In genomic region chr21:34374462-34374861, GRCh38 we compare ENCODE assay signal across 15 cellular contexts. TPM values are rescaled to one million over a fixed set of nuclear protein-coding genes. Genes with fewer than 3 reads are reported as not detected.
"Had no signal": no experiment of that assay in that cellular context is flagged by ENCODE, and none has a peak within 500 bp of the region (broad histone marks: within the 10 kb centered on the region; RNA-seq: fewer than 3 reads in every experiment).

No MANE protein-coding gene starts in this region.

RNA-seq across cellular contexts. Expression of gene SMIM11, which starts 0.8 kb away (rescaled TPM):
- total RNA-seq: ascending aorta had no signal

RNA-seq across cellular contexts. Expression of gene KCNE2, which starts 10.7 kb away (rescaled TPM):
- total RNA-seq: activated CD4-positive, alpha-beta memory T cell treated with anti-CD3 and anti-CD28 coated beads, Interleukin-2, amount 10 ng/mL, durations not matched to agents 7 days and 5 days; activated CD4-positive, alpha-beta T cell treated with anti-CD3 and anti-CD28 coated beads for 36 hours; activated CD4-positive, alpha-beta T cell treated with anti-CD3 and anti-CD28 coated beads, Interleukin-2, amount 10 ng/mL, durations not matched to agents 7 days and 5 days; activated CD8-positive, alpha-beta memory T cell treated with anti-CD3 and anti-CD28 coated beads, Interleukin-2, amount 10 ng/mL, durations not matched to agents 7 days and 5 days; activated CD8-positive, alpha-beta T cell treated with anti-CD3 and anti-CD28 coated beads, Interleukin-2, amount 10 ng/mL, durations not matched to agents 7 days and 5 days; activated naive CD8-positive, alpha-beta T cell treated with anti-CD3 and anti-CD28 coated beads, Interleukin-2, amount 10 ng/mL, durations not matched to agents 7 days and 5 days; activated T-helper 2 cell treated with anti-CD3 and anti-CD28 coated beads, Interferon-gamma antibody, Interleukin-2, Interleukin-4, amounts not matched to agents 10 μg/mL and 5 μg/mL and 100 μg/mL, durations not matched to agents 14 hours and 24 hours and 36 hours; ascending aorta; bronchial epithelial cell; T-helper 1 cell treated with Interleukin-12 subunit alpha and Interleukin-12 subunit beta and Interleukin-4 antibody, amounts not matched to agents 30 ng/mL and 1 ng/mL, for 36 hours; T-helper 17 cell; T-helper 2 cell treated with Interferon-gamma antibody and Interleukin-4, amounts not matched to agents 100 ng/mL and 5 ng/mL, for 36 hours had no signal

RNA-seq across cellular contexts. Expression of gene SMIM34, which starts 49.3 kb away (rescaled TPM):
- total RNA-seq: activated CD4-positive, alpha-beta memory T cell treated with anti-CD3 and anti-CD28 coated beads, Interleukin-2, amount 10 ng/mL, durations not matched to agents 7 days and 5 days; activated CD4-positive, alpha-beta T cell treated with anti-CD3 and anti-CD28 coated beads for 36 hours; activated CD4-positive, alpha-beta T cell treated with anti-CD3 and anti-CD28 coated beads, Interleukin-2, amount 10 ng/mL, durations not matched to agents 7 days and 5 days; activated CD8-positive, alpha-beta memory T cell treated with anti-CD3 and anti-CD28 coated beads, Interleukin-2, amount 10 ng/mL, durations not matched to agents 7 days and 5 days; activated CD8-positive, alpha-beta T cell treated with anti-CD3 and anti-CD28 coated beads, Interleukin-2, amount 10 ng/mL, durations not matched to agents 7 days and 5 days; activated naive CD8-positive, alpha-beta T cell treated with anti-CD3 and anti-CD28 coated beads, Interleukin-2, amount 10 ng/mL, durations not matched to agents 7 days and 5 days; activated T-helper 2 cell treated with anti-CD3 and anti-CD28 coated beads, Interferon-gamma antibody, Interleukin-2, Interleukin-4, amounts not matched to agents 10 μg/mL and 5 μg/mL and 100 μg/mL, durations not matched to agents 14 hours and 24 hours and 36 hours; ascending aorta; cardiac muscle cell; T-cell; T-helper 1 cell treated with Interleukin-12 subunit alpha and Interleukin-12 subunit beta and Interleukin-4 antibody, amounts not matched to agents 30 ng/mL and 1 ng/mL, for 36 hours; T-helper 17 cell; T-helper 2 cell treated with Interferon-gamma antibody and Interleukin-4, amounts not matched to agents 100 ng/mL and 5 ng/mL, for 36 hours; WTC11 had no signal
- polyA plus RNA-seq: cardiac muscle cell had no signal
